ENCODE assay signal across 22 cellular contexts in genomic region chr14:54785111-54785777, GRCh38.
DNase-seq lines count a peak whose midpoint lies in the region; ATAC-seq and TF ChIP-seq lines count a peak whose summit lies in the region.
"Had no signal": no experiment of that assay in that cellular context is flagged by ENCODE, and none has a peak within 500 bp of the region (broad histone marks: within the 10 kb centered on the region; RNA-seq: fewer than 3 reads in every experiment).

No MANE protein-coding gene starts in this region.

- H3K27me3 ChIP-seq in adrenal gland: no peaks in the 10 kb centered on the region
- no peaks in the 10 kb centered on the region for H3K27me3 ChIP-seq in gastrocnemius medialis
- H3K27me3 ChIP-seq: left lung, spleen had no signal

- intact Hi-C loops in adrenal gland (cut with DNase I): no loop called here
- intact Hi-C loops in left ventricle myocardium superior (cut with micrococcal nuclease): no loop called here
- intact Hi-C loops in gastrocnemius medialis (cut with DNase I; ENCODE audit: low total_unique reads): loop anchor here (2.0 to 10.0 kb wide), 2 partner anchors 220 to 620 kb away; no protein-coding TSS in a partner anchor

- peak overlapping the region in 3 of 5 donors; percentile 47 to 54 (median 54) for H3K27ac ChIP-seq in adrenal gland
- peak overlapping the region; percentile 98 to 100 (median 99) for H3K27ac ChIP-seq in gastrocnemius medialis
- H3K27ac ChIP-seq: left lung, prostate gland, spleen, WERI-Rb-1 had no signal

- in situ Hi-C loops in gastrocnemius medialis (cut with MboI; ENCODE audit: low sequenced_read_pairs in 4 of 4): no loop called here

- 65 to 94% (median 79%) methylated on average over 5 to 8 of the region's 8 CpGs for WGBS in adrenal gland, 4 donors

- no peaks in the 10 kb centered on the region for H3K9me3 ChIP-seq in adrenal gland (replicated peaks in 1 of 3)
- no peaks in the 10 kb centered on the region for H3K9me3 ChIP-seq in gastrocnemius medialis
- H3K9me3 ChIP-seq: left lung, mucosa of descending colon, prostate gland, spleen had no signal

- H3K4me1 ChIP-seq in adrenal gland (replicated peaks in 1 of 2) (peaks cover 7 to 22% of the 10 kb centered on the region in 2 donors), gastrocnemius medialis (peaks cover 41 to 42% of the 10 kb centered on the region in 2 donors)
- H3K4me1 ChIP-seq: prostate gland had no signal

- H3K36me3 ChIP-seq in adrenal gland (replicated peaks in 1 of 2): no peaks in the 10 kb centered on the region
- H3K36me3 ChIP-seq in gastrocnemius medialis: peaks cover 0 to 29% of the 10 kb centered on the region in 2 donors
- H3K36me3 ChIP-seq: prostate gland had no signal

- ATAC-seq in left ventricle myocardium superior (peak; percentile 33), gastrocnemius medialis (peak; percentile 23 to 35), GM18511 (IDR thresholded peaks at IDR 0.05; ENCODE audit: unreplicated experiment) (no peak)
- ATAC-seq: activated T-cell treated with anti-CD3 and anti-CD28 coated beads, Interleukin-2, amount 50 U/mL, for 72 hours; CD8-positive, alpha-beta T cell; left lung; mucosa of descending colon; stimulated activated naive CD8-positive, alpha-beta T cell treated with anti-CD3 and anti-CD28 coated beads, Interleukin-15, amount 100 ng/mL, for 72 hours had no signal

- H3K4me3 ChIP-seq in adrenal gland (no peak overlapping the region), gastrocnemius medialis (peak overlapping the region in 3 of 4 donors; percentile 10 to 47 (median 17))
- H3K4me3 ChIP-seq: left lung, mucosa of descending colon, prostate gland, spleen had no signal

- TF ChIP-seq POLR2A in adrenal gland (IDR thresholded peaks at IDR 0.05) (no peak), gastrocnemius medialis (IDR thresholded peaks at IDR 0.05) (no peak)

- peak; percentile 55 to 86 for DNase-seq in NCI-H2081 (lab: John Stamatoyannopoulos, UW)
- DNase-seq in adrenal gland: peak in 4 of 7 donors; percentile 29 to 53 (median 32)
- peak; percentile 68 for DNase-seq in left ventricle myocardium superior
- peak in 1 of 2 donors; percentile 64 for DNase-seq in gastrocnemius medialis
- DNase-seq in GM10266 (ENCODE audit: extremely low spot score): no peak
- DNase-seq in NCI-H2196 (lab: John Stamatoyannopoulos, UW; ENCODE audit: unreplicated experiment): no peak
- DNase-seq: activated naive CD4-positive, alpha-beta T cell treated with anti-CD3 and anti-CD28 coated beads, Interleukin-2, amount 50 U/mL, for 16 hours; activated T-cell treated with anti-CD3 and anti-CD28 coated beads, Interleukin-2, amount 50 U/mL, for 72 hours; CD8-positive, alpha-beta T cell; Kasumi-1; left lung; mucosa of descending colon; NCI-H1048; NCI-H2171; PC-3; SIG-M5; spleen; stimulated activated CD4-positive, alpha-beta T cell treated with anti-CD3 and anti-CD28 coated beads, Interleukin-4, amount 100 ng/mL, for 4 hours; stimulated activated naive CD8-positive, alpha-beta T cell treated with anti-CD3 and anti-CD28 coated beads, Interleukin-15, amount 100 ng/mL, for 72 hours; WERI-Rb-1 had no signal

- TF ChIP-seq CTCF in adrenal gland (IDR thresholded peaks at IDR 0.05): no peak
- TF ChIP-seq CTCF in gastrocnemius medialis (IDR thresholded peaks at IDR 0.05 in 4 of 5, conservative IDR thresholded peaks at IDR 0.05 in 1 of 5): peak in 2 of 5 experiments; percentile 12 to 29
- no peak for TF ChIP-seq CTCF in GM10266 (IDR thresholded peaks at IDR 0.05; ENCODE audit: control insufficient read depth, insufficient read depth, low read depth, missing control alignments)

Comparison
In these comparisons a context has a peak if more than half of its experiments do, and no peak if none do; other contexts are left out.
1. DNase-seq: peak in NCI-H2081 (2 of 2), adrenal gland (4 of 7) and left ventricle myocardium superior (single experiment); none in GM10266 (single experiment) and NCI-H2196 (single experiment).
2. H3K4me3 ChIP-seq: peak in gastrocnemius medialis (3 of 4); none in adrenal gland (0 of 4).